In genomic region chr9:108477538-108478006, GRCh38 we compare ENCODE assay signal across 10 cellular contexts.
DNase-seq lines count a peak whose midpoint lies in the region; TF ChIP-seq lines count a peak whose summit lies in the region.
"Had no signal": no experiment of that assay in that cellular context is flagged by ENCODE, and none has a peak within 500 bp of the region (broad histone marks: within the 10 kb centered on the region; RNA-seq: fewer than 3 reads in every experiment).

No MANE protein-coding gene starts in this region.

- no peak overlapping the region for H3K4me3 ChIP-seq in PC-9
- no peak overlapping the region for H3K4me3 ChIP-seq in vagina
- no peak overlapping the region for H3K4me3 ChIP-seq in coronary artery

- H3K79me2 ChIP-seq in PC-9 (ENCODE audit: low read depth) = no peaks in the 10 kb centered on the region

- TF ChIP-seq CTCF in PC-9 (conservative IDR thresholded peaks at IDR 0.05) (no peak), vagina (IDR thresholded peaks at IDR 0.05) (no peak), coronary artery (IDR thresholded peaks at IDR 0.05) (no peak)

- no peak for TF ChIP-seq POLR2A in vagina (IDR thresholded peaks at IDR 0.05)

- H4K20me1 ChIP-seq in PC-9 (ENCODE audit: insufficient read depth) = no peaks in the 10 kb centered on the region

- peak overlapping the region; percentile 55 for H3K4me2 ChIP-seq in PC-9

- BruUV-seq in PC-9 (replicated peaks; lab: Mats Ljungman, UMichigan) = no TSS peak

- H3K27ac ChIP-seq in PC-9 (peak overlapping the region; percentile 87), vagina (peak overlapping the region; percentile 78), coronary artery (peak overlapping the region in 1 of 2 donors; percentile 90)

- H2AFZ ChIP-seq in PC-9 = no peak overlapping the region

- peaks cover 43% of the 10 kb centered on the region for H3F3A ChIP-seq in PC-9 (ENCODE audit: insufficient read depth, low read depth)

- H3K27me3 ChIP-seq in PC-9 (ENCODE audit: insufficient read depth, low read depth) (no peaks in the 10 kb centered on the region), vagina (no peaks in the 10 kb centered on the region)

- DNase-seq in SIG-M5 treated with dmso at 0.1 percent for 504 hours (lab: John Stamatoyannopoulos, UW; ENCODE audit: unreplicated experiment) = peak; percentile 2
- no peak for DNase-seq in SIG-M5 (lab: John Stamatoyannopoulos, UW)
- DNase-seq in PC-9 = peak in 1 of 2 experiments; percentile 94
- peak; percentile 90 for DNase-seq in fibroblast of peridontal ligament (ENCODE audit: extremely low read depth)
- DNase-seq in vagina (ENCODE audit: extremely low spot score in 2 of 2) = no peak
- DNase-seq in iPS-NIHi7 (ENCODE audit: extremely low spot score) = no peak
- DNase-seq in coronary artery (ENCODE audit: low spot score) = no peak
- no peak for DNase-seq in activated CD4-positive, alpha-beta T cell treated with anti-CD3 and anti-CD28 coated beads, Interleukin-2, amount 50 U/mL, for 48 hours
- DNase-seq: kidney; stimulated activated CD4-positive, alpha-beta T cell treated with anti-CD3 and anti-CD28 coated beads, Interleukin-12 subunit alpha, Interleukin-12 subunit beta, amount 100 ng/mL, for 4 hours had no signal

- no peaks in the 10 kb centered on the region for H3K36me3 ChIP-seq in PC-9 (ENCODE audit: low read depth)
- H3K36me3 ChIP-seq in vagina = no peaks in the 10 kb centered on the region

- H3K4me1 ChIP-seq in PC-9 (replicated peaks; ENCODE audit: insufficient read depth) = peaks cover 57% of the 10 kb centered on the region
- H3K4me1 ChIP-seq in vagina = peaks cover 70% of the 10 kb centered on the region

- POLR2A ChIA-PET in PC-9 (lab: Charles Lee; ENCODE audit: unreplicated experiment) = no interaction called here

- H3K9me3 ChIP-seq in PC-9 (ENCODE audit: insufficient read depth, low read depth) (no peaks in the 10 kb centered on the region), vagina (no peaks in the 10 kb centered on the region)

- H3K9me2 ChIP-seq in PC-9 (ENCODE audit: insufficient read depth) = no peaks in the 10 kb centered on the region

- intact Hi-C loops in PC-9 (cut with micrococcal nuclease; ENCODE audit: unreplicated experiment) = loop anchor here (2.0 to 10.0 kb wide), 6 partner anchors 65 to 993 kb away; partner anchors contain the start of gene KLF4
- intact Hi-C loops in vagina (cut with DNase I) = no loop called here

- CTCF ChIA-PET in PC-9 (lab: Charles Lee) = no interaction called here

Comparison
In these comparisons a context has a peak if more than half of its experiments do, and no peak if none do; other contexts are left out.
1. DNase-seq: peak in SIG-M5 treated with dmso at 0.1 percent for 504 hours (single experiment) and fibroblast of peridontal ligament (single experiment); none in SIG-M5 (single experiment), vagina (0 of 2), iPS-NIHi7 (single experiment), coronary artery (single experiment) and activated CD4-positive, alpha-beta T cell treated with anti-CD3 and anti-CD28 coated beads, Interleukin-2, amount 50 U/mL, for 48 hours (0 of 2).